In genomic region chr1:166822385-166822784, GRCh38 we compare ENCODE assay signal across 13 cellular contexts. TPM values are rescaled to one million over a fixed set of nuclear protein-coding genes. Genes with fewer than 3 reads are reported as not detected.
A peak's percentile ranks its signal among the peaks of the same experiment; 100 is the strongest.
DNase-seq lines count a peak whose midpoint lies in the region; ATAC-seq, FAIRE-seq and TF ChIP-seq lines count a peak whose summit lies in the region.
"Had no signal": no experiment of that assay in that cellular context is flagged by ENCODE, and none has a peak within 500 bp of the region (broad histone marks: within the 10 kb centered on the region; RNA-seq: fewer than 3 reads in every experiment).

No MANE protein-coding gene starts in this region.

- no peaks in the 10 kb centered on the region for H3K9me3 ChIP-seq in neural progenitor cell (ENCODE audit: low read depth)
- H3K9me3 ChIP-seq: body of pancreas had no signal

- no peak for DNase-seq in GM06990 (ENCODE audit: extremely low read depth, insufficient read length)
- no peak for DNase-seq in neural progenitor cell (ENCODE audit: low spot score)
- DNase-seq in stimulated activated CD4-positive, alpha-beta T cell treated with anti-CD3 and anti-CD28 coated beads, Interleukin-1b, Interleukin-23, amount 100 ng/mL, for 48 hours = no peak
- no peak for DNase-seq in RCC 7860 (ENCODE audit: low spot score)
- DNase-seq: body of pancreas, NCI-H510A, uterus had no signal

- H3F3A ChIP-seq in neural progenitor cell (ENCODE audit: low read depth) = no peaks in the 10 kb centered on the region

- H3K27me3 ChIP-seq in GM06990 (replicated peaks; ENCODE audit: control insufficient read depth, insufficient read depth, low read length) (no peaks in the 10 kb centered on the region), neural progenitor cell (no peaks in the 10 kb centered on the region)
- H3K27me3 ChIP-seq: body of pancreas, uterus had no signal

- H3K4me3 Mint-ChIP-seq in neural progenitor cell = no peak overlapping the region
- H3K4me3 Mint-ChIP-seq: T-helper 2 cell treated with Interferon-gamma antibody and Interleukin-4, amounts not matched to agents 5 μg/mL and 100 μg/mL, for 36 hours had no signal

- no peak overlapping the region for H3K27ac Mint-ChIP-seq in neural progenitor cell
- H3K27ac Mint-ChIP-seq: T-helper 2 cell treated with Interferon-gamma antibody and Interleukin-4, amounts not matched to agents 5 μg/mL and 100 μg/mL, for 36 hours had no signal

- no peak overlapping the region for H3K4me3 ChIP-seq in GM06990 (replicated peaks; ENCODE audit: low read depth, low read length)
- no peak overlapping the region for H3K4me3 ChIP-seq in WI38 (ENCODE audit: low read depth, low read length)
- H3K4me3 ChIP-seq in neural progenitor cell = no peak overlapping the region
- H3K4me3 ChIP-seq: body of pancreas, uterus had no signal

- peak; percentile 56 for ATAC-seq in HG02981 (IDR thresholded peaks at IDR 0.05; ENCODE audit: unreplicated experiment)
- ATAC-seq in HG02970 (IDR thresholded peaks at IDR 0.05; ENCODE audit: low FRiP score, unreplicated experiment) = no peak
- ATAC-seq: body of pancreas had no signal

- H3K4me2 ChIP-seq in neural progenitor cell = no peak overlapping the region

- H3K9me3 Mint-ChIP-seq in neural progenitor cell = no peaks in the 10 kb centered on the region
- H3K9me3 Mint-ChIP-seq: T-helper 2 cell treated with Interferon-gamma antibody and Interleukin-4, amounts not matched to agents 5 μg/mL and 100 μg/mL, for 36 hours had no signal

- H3K36me3 Mint-ChIP-seq in neural progenitor cell = no peaks in the 10 kb centered on the region

- no peak overlapping the region for H3K27ac ChIP-seq in neural progenitor cell
- H3K27ac ChIP-seq: body of pancreas, uterus had no signal

- FAIRE-seq in RCC 7860 (lab: Jason Lieb, UNC) = no peak
- FAIRE-seq: frontal cortex, G401.6 had no signal

- no peaks in the 10 kb centered on the region for H3K4me1 Mint-ChIP-seq in neural progenitor cell

- no peak overlapping the region for H3K9ac ChIP-seq in neural progenitor cell

- H2AFZ ChIP-seq in neural progenitor cell (replicated peaks) = peak overlapping the region; percentile 92

- H3K79me2 ChIP-seq in neural progenitor cell (ENCODE audit: low read depth) = no peaks in the 10 kb centered on the region

- H4K20me1 ChIP-seq in neural progenitor cell (ENCODE audit: low read depth) = no peaks in the 10 kb centered on the region

- TF ChIP-seq CTCF in GM06990 (IDR thresholded peaks at IDR 0.05; ENCODE audit: insufficient read depth, low read length, poor library complexity, severe bottlenecking) = peak; percentile 30
- peak; percentile 51 for TF ChIP-seq CTCF in WI38 (IDR thresholded peaks at IDR 0.05; ENCODE audit: low read depth, low read length)
- TF ChIP-seq CTCF in neural progenitor cell (IDR thresholded peaks at IDR 0.05) = peak; percentile 56

- peaks cover 2% of the 10 kb centered on the region for H3K27me3 Mint-ChIP-seq in neural progenitor cell (ENCODE audit: insufficient read depth, low read depth)

- H3K4me1 ChIP-seq in neural progenitor cell = no peaks in the 10 kb centered on the region
- H3K4me1 ChIP-seq: body of pancreas, uterus had no signal

- H3K36me3 ChIP-seq in GM06990 (ENCODE audit: control insufficient read depth, insufficient read depth, low read length) (no peaks in the 10 kb centered on the region), neural progenitor cell (no peaks in the 10 kb centered on the region)
- H3K36me3 ChIP-seq: uterus had no signal

RNA-seq across cellular contexts. Expression of gene POGK, which starts 16.9 kb away (rescaled TPM):
- total RNA-seq in neural progenitor cell (ENCODE audit: low replicate concordance) = 42.8 and 47.7 TPM in 2 replicates

RNA-seq across cellular contexts. Expression of gene TADA1, which starts 53.7 kb away (rescaled TPM):
- total RNA-seq in neural progenitor cell (ENCODE audit: low replicate concordance) = 38.3 and 54.4 TPM in 2 replicates
